24 cellular contexts compared by ENCODE assay signal in the genomic region with DNA sequence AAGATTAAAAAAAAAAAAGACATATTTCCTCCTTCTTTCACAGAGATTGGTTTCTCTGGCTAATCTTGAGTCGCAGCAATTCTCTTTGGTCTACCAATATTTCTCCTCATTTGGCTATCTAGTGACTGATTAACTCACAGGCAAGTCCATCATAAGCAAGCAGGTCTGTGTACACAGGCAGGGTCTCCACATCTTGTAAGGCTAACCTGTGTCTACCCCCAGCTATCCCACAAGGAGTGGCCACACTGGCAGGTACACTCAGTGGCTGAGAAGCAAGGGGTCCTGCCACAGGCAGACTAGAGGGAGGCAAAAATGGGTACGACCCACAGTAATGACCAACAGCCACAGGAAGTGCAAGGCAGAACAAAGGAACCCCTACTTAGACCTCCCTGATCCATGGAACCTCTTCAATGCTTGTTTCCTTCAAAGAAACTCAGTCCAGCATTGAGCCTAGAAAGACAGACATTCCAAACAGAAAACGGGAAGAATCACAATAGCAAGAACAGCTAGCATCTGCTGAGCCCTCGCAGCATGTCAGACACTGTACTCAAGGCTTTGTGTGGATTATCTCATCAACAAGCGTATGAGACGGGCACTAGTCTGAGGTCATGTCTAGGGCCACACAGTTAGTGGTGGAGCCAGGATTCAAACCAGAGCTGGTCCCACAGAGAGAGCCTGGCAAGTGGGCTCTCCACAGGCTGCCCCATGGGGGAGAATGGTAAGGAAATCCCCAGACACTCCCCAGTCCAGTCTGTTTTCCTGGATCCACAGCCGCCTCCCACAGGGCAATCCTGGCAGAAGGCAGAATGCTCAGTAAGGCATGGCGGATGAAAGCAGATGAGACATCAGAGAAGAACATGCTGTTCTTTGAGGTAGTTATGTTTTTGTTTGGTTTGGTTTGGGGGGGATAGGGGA. TPM values are rescaled to one million over a fixed set of nuclear protein-coding genes. Genes with fewer than 3 reads are reported as not detected.
DNase-seq lines count a peak whose midpoint lies in the region; ATAC-seq, FAIRE-seq and TF ChIP-seq lines count a peak whose summit lies in the region.
"Had no signal": no experiment of that assay in that cellular context is flagged by ENCODE, and none has a peak within 500 bp of the region (broad histone marks: within the 10 kb centered on the region; RNA-seq: fewer than 3 reads in every experiment).

No MANE protein-coding gene starts in this region.

- peaks cover 5 to 32% (median 19%) of the 10 kb centered on the region in 4 experiments for H3K4me1 ChIP-seq in H1 (replicated peaks in 1 of 4; ENCODE audit: control insufficient read depth in 3 of 4, insufficient read depth in 4 of 4, low read length in 3 of 4)
- peaks cover 45 to 59% of the 10 kb centered on the region in 2 donors for H3K4me1 ChIP-seq in neuronal stem cell (ENCODE audit: control insufficient read depth in 2 of 2, insufficient read depth in 1 of 2, low read depth in 1 of 2, low read length in 2 of 2)
- H3K4me1 ChIP-seq in tibial nerve, result peaks cover 0 to 95% (median 47%) of the 10 kb centered on the region in 4 donors
- H3K4me1 ChIP-seq in upper lobe of right lung, result peaks cover 12% of the 10 kb centered on the region

- H3K9ac ChIP-seq in H1 (replicated peaks in 1 of 4; ENCODE audit: extremely low read depth in 1 of 4, low read depth in 3 of 4, low read length in 3 of 4) (no peak overlapping the region), neuronal stem cell (ENCODE audit: low read depth, low read length, poor library complexity) (no peak overlapping the region)

- CTCF ChIA-PET in H1 (lab: Charles Lee; ENCODE audit: partially characterized antibody), result interaction anchor here (0.6 kb wide), 1 partner anchor 84 kb away, joined by 4 read pairs; no protein-coding TSS in a partner anchor

- FAIRE-seq in H1 (lab: Jason Lieb, UNC), result no peak
- FAIRE-seq: HTR-8/SVneo had no signal

- H2AFZ ChIP-seq in H1 (ENCODE audit: low read length), result no peak overlapping the region
- H2AFZ ChIP-seq in neuronal stem cell (ENCODE audit: low read length), result no peak overlapping the region

- H4K20me1 ChIP-seq in H1 (replicated peaks in 1 of 2; ENCODE audit: control insufficient read depth in 1 of 2, insufficient read depth in 2 of 2, low read length in 2 of 2), result peaks cover 0 to 6% of the 10 kb centered on the region in 2 experiments

- H3K79me2 ChIP-seq in H1 (ENCODE audit: control insufficient read depth in 1 of 2, insufficient read depth in 2 of 2, low read length in 2 of 2), result peaks cover 0 to 31% of the 10 kb centered on the region in 2 experiments; a peak in 2 of 4 replicates

- no peak for TF ChIP-seq RAD21 in H1 (IDR thresholded peaks at IDR 0.05 in 1 of 2, conservative IDR thresholded peaks at IDR 0.05 in 1 of 2; ENCODE audit: low read depth in 2 of 2, low read length in 2 of 2)

- no peak overlapping the region for H4K91ac ChIP-seq in H1 (replicated peaks; ENCODE audit: insufficient read length, low read length)
- no peak overlapping the region for H4K91ac ChIP-seq in neuronal stem cell (ENCODE audit: low read depth, low read length, poor library complexity)

- no peak overlapping the region for H2BK20ac ChIP-seq in H1 (ENCODE audit: low read length)

- H4K5ac ChIP-seq in H1 (ENCODE audit: insufficient read length, low read depth, low read length), result no peak overlapping the region

- H3K27me3 ChIP-seq in WERI-Rb-1 (ENCODE audit: insufficient read depth, low read depth, severe bottlenecking) (no peaks in the 10 kb centered on the region), H1 (replicated peaks in 1 of 4; ENCODE audit: control insufficient read depth in 3 of 4, extremely low read depth in 1 of 4, insufficient read depth in 3 of 4, low read length in 3 of 4) (no peaks in the 10 kb centered on the region), neuronal stem cell (ENCODE audit: control insufficient read depth in 3 of 3, insufficient read depth in 3 of 3, low read depth in 1 of 3, low read length in 3 of 3) (no peaks in the 10 kb centered on the region), tibial nerve (no peaks in the 10 kb centered on the region), upper lobe of right lung (no peaks in the 10 kb centered on the region)
- H3K27me3 ChIP-seq: colonic mucosa, upper lobe of left lung had no signal

- H3K27ac ChIP-seq in WERI-Rb-1, result peak overlapping the region; percentile 90
- no peak overlapping the region for H3K27ac ChIP-seq in H1 (ENCODE audit: low read depth, low read length)
- H3K27ac ChIP-seq in neuronal stem cell (replicated peaks; ENCODE audit: low read length), result no peak overlapping the region
- peak overlapping the region; percentile 69 to 88 (median 78) for H3K27ac ChIP-seq in tibial nerve
- no peak overlapping the region for H3K27ac ChIP-seq in upper lobe of right lung
- H3K27ac ChIP-seq: colonic mucosa, RWPE1 had no signal

- no peak overlapping the region for H2BK12ac ChIP-seq in H1 (ENCODE audit: low read depth, low read length)
- H2BK12ac ChIP-seq in neuronal stem cell (ENCODE audit: low read length), result peak overlapping the region; percentile 3

- H2BK15ac ChIP-seq in H1 (ENCODE audit: low read length) (peak overlapping the region; percentile 47; the same call in 1 of the 2 replicates), neuronal stem cell (ENCODE audit: low read length) (no peak overlapping the region)

- H3K56ac ChIP-seq in H1 (replicated peaks; ENCODE audit: insufficient read length, low read depth, low read length), result no peak overlapping the region

- no peak overlapping the region for H2BK120ac ChIP-seq in H1 (replicated peaks; ENCODE audit: low read depth, low read length)
- H2BK120ac ChIP-seq in neuronal stem cell (ENCODE audit: low read depth, low read length), result no peak overlapping the region

- H3K23ac ChIP-seq in H1 (ENCODE audit: insufficient read length), result no peak overlapping the region
- H3K23ac ChIP-seq in neuronal stem cell (ENCODE audit: low read depth, low read length, poor library complexity), result no peak overlapping the region

- peak overlapping the region; percentile 14; the same call in 1 of the 2 replicates for H2AK5ac ChIP-seq in H1 (ENCODE audit: low read depth, low read length)
- peak overlapping the region; percentile 1 for H2AK5ac ChIP-seq in neuronal stem cell (ENCODE audit: low read depth, low read length)

- intact Hi-C loops in upper lobe of right lung (cut with DNase I), result no loop called here

- H3K9me3 ChIP-seq in WERI-Rb-1 (ENCODE audit: severe bottlenecking) (no peaks in the 10 kb centered on the region), H1 (ENCODE audit: insufficient read depth in 2 of 2, low read depth in 1 of 2, low read length in 1 of 2) (no peaks in the 10 kb centered on the region), neuronal stem cell (replicated peaks in 1 of 2; ENCODE audit: control insufficient read depth in 2 of 2, insufficient read depth in 1 of 2, low read depth in 1 of 2, low read length in 2 of 2) (no peaks in the 10 kb centered on the region), tibial nerve (no peaks in the 10 kb centered on the region), upper lobe of right lung (no peaks in the 10 kb centered on the region)
- H3K9me3 ChIP-seq: colonic mucosa, HAP-1, upper lobe of left lung had no signal

- DNase-seq in WERI-Rb-1 (peak; percentile 74), H1 (ENCODE audit: low read depth in 1 of 2, low spot score in 2 of 2) (no peak), neuronal stem cell (ENCODE audit: low spot score) (no peak), tibial nerve (ENCODE audit: low spot score in 2 of 2) (no peak), upper lobe of right lung (no peak), mucosa of gallbladder (ENCODE audit: low spot score) (no peak), C1 segment of cervical spinal cord (lab: John Stamatoyannopoulos, UW) (no peak)
- DNase-seq: activated CD8-positive, alpha-beta T cell treated with anti-CD3 and anti-CD28 coated beads for 36 hours; activated naive CD4-positive, alpha-beta T cell treated with Interleukin-2 at 50 U/mL for 16 hours; activated T-cell treated with anti-CD3 and anti-CD28 coated beads, Interleukin-2, amount 50 U/mL, for 1 hour; amygdala; CD8-positive, alpha-beta memory T cell; colonic mucosa; DMS79; NCI-H2107; NCI-H510A treated with DMSO at 0.1 percent for 48 hours; occipital lobe; stimulated activated naive CD4-positive, alpha-beta T cell; upper lobe of left lung had no signal

- no peak for TF ChIP-seq CTCF in WERI-Rb-1 (IDR thresholded peaks at IDR 0.05; ENCODE audit: low read depth, low read length)
- no peak for TF ChIP-seq CTCF in H1 (IDR thresholded peaks at IDR 0.05; ENCODE audit: control extremely low read depth in 1 of 3, insufficient read depth in 1 of 3, low read depth in 1 of 3, low read length in 3 of 3)
- TF ChIP-seq CTCF in tibial nerve (IDR thresholded peaks at IDR 0.05), result no peak
- TF ChIP-seq CTCF in upper lobe of right lung (IDR thresholded peaks at IDR 0.05), result no peak

- POLR2A ChIA-PET in H1 (lab: Charles Lee; ENCODE audit: partially characterized antibody), result interaction anchor here (0.6 to 1.2 kb wide), 2 partner anchors 9 to 98 kb away, joined by 3 to 4 read pairs; partner anchors contain the start of gene RPS13

- H3K79me1 ChIP-seq in H1 (ENCODE audit: low read depth, low read length) (peaks cover 12% of the 10 kb centered on the region), neuronal stem cell (ENCODE audit: low read depth, low read length) (no peaks in the 10 kb centered on the region)

- H4K8ac ChIP-seq in H1 (ENCODE audit: extremely low read depth, insufficient read depth, low read length) (no peak overlapping the region), neuronal stem cell (ENCODE audit: low read depth, low read length) (no peak overlapping the region)

- H3K4me2 ChIP-seq in H1 (ENCODE audit: insufficient read depth in 1 of 2, low read depth in 2 of 2, low read length in 2 of 2), result no peak overlapping the region
- H3K4me2 ChIP-seq in neuronal stem cell (ENCODE audit: insufficient read depth, low read length, poor library complexity, severe bottlenecking), result no peak overlapping the region

- WGBS in H1 (ENCODE audit: extremely low coverage in 1 of 2, insufficient coverage in 1 of 2, insufficient read length in 1 of 2, insufficient replicate concordance in 2 of 2, low coverage in 1 of 2, low lambda C conversion rate in 2 of 2, missing lambda C conversion rate in 1 of 2), 2 experiments, result 91% methylated on average over 8 of the region's 8 CpGs; no CpG with 5 or more reads in 1 of the 2 experiments
- no CpG with 5 or more reads among the region's 8 CpGs for whole genome bisulfite sequencing in neuronal stem cell (ENCODE audit: extremely low coverage in 2 of 2, insufficient read length in 2 of 2, insufficient replicate concordance in 1 of 2), 2 donors
- 70 to 72% methylated on average over 8 of the region's 8 CpGs for WGBS in tibial nerve, 2 donors

- H3K18ac ChIP-seq in H1 (ENCODE audit: extremely low read depth, low read length) (no peak overlapping the region), neuronal stem cell (ENCODE audit: low read length) (peak overlapping the region; percentile 86)

- H3K4me3 ChIP-seq in WERI-Rb-1 (ENCODE audit: low read depth, low read length) (no peak overlapping the region), H1 (ENCODE audit: extremely low read depth in 1 of 4, insufficient read depth in 2 of 4, low read depth in 3 of 4, low read length in 4 of 4) (no peak overlapping the region), neuronal stem cell (ENCODE audit: low read length in 2 of 2) (no peak overlapping the region), tibial nerve (no peak overlapping the region), upper lobe of right lung (no peak overlapping the region)
- H3K4me3 ChIP-seq: colonic mucosa, HAP-1, upper lobe of left lung had no signal

- ATAC-seq in upper lobe of right lung, result no peak
- ATAC-seq: activated CD8-positive, alpha-beta T cell treated with anti-CD3 and anti-CD28 coated beads for 36 hours; sciatic nerve; SK-N-SH treated with all-trans-retinoic acid at 6 μM for 48 hours had no signal

- H3K36me3 ChIP-seq in WERI-Rb-1 (peaks cover 14% of the 10 kb centered on the region; the same call in 1 of the 2 replicates), H1 (ENCODE audit: control insufficient read depth in 2 of 4, insufficient read depth in 4 of 4, low read length in 3 of 4) (no peaks in the 10 kb centered on the region), neuronal stem cell (replicated peaks in 1 of 2; ENCODE audit: control insufficient read depth in 2 of 2, insufficient read depth in 2 of 2, low read length in 2 of 2) (no peaks in the 10 kb centered on the region), tibial nerve (no peaks in the 10 kb centered on the region), upper lobe of right lung (no peaks in the 10 kb centered on the region)
- H3K36me3 ChIP-seq: colonic mucosa, HAP-1, upper lobe of left lung had no signal

- H3K4ac ChIP-seq in H1 (replicated peaks; ENCODE audit: insufficient read length, low read depth, low read length) (no peak overlapping the region), neuronal stem cell (ENCODE audit: low read length) (no peak overlapping the region)

- H2BK5ac ChIP-seq in H1 (ENCODE audit: low read depth, low read length) (no peak overlapping the region), neuronal stem cell (ENCODE audit: low read length) (no peak overlapping the region)

- H3K23me2 ChIP-seq in H1 (ENCODE audit: low read depth, low read length), result no peaks in the 10 kb centered on the region

- TF ChIP-seq EP300 in H1 (IDR thresholded peaks at IDR 0.05; ENCODE audit: borderline replicate concordance in 1 of 2, low read depth in 2 of 2, low read length in 2 of 2), result no peak
- no peak for TF ChIP-seq EP300 in tibial nerve (IDR thresholded peaks at IDR 0.05)

- H3K14ac ChIP-seq in H1 (ENCODE audit: insufficient read length) (no peak overlapping the region), neuronal stem cell (ENCODE audit: low read length) (no peak overlapping the region)

- no peak for TF ChIP-seq POLR2A in H1 (IDR thresholded peaks at IDR 0.05; ENCODE audit: control extremely low read depth in 1 of 2, low read depth in 2 of 2, low read length in 2 of 2)
- TF ChIP-seq POLR2A in tibial nerve (IDR thresholded peaks at IDR 0.05), result no peak

RNA-seq across cellular contexts. Expression of gene PLEKHA7, which starts 34.2 kb away (rescaled TPM):
- 25.0 and 25.6 TPM in 2 replicates for total RNA-seq in H1 (2021; fragmentation: NEBNext Ultra II Directional; extraction: Animal tissue kit (Norgen Biotek cat#: 25700))
- polyA plus RNA-seq in H1 (2011; rRNA removed), result 11.4 and 13.6 TPM in 2 replicates
- 14.2 TPM for polyA plus RNA-seq in H1 (2011; cell fraction: cytosol; rRNA removed)
- polyA plus RNA-seq in H1 (2011; cell fraction: nucleus; rRNA removed), result 40.4 TPM
- polyA plus RNA-seq in H1 (2012, experiment 1 of 2), result 16.2 to 20.0 TPM (median 18.7 TPM) in 4 replicates
- polyA plus RNA-seq in H1 (2012, experiment 2 of 2), result 5.2 TPM
- polyA plus RNA-seq in H1 (2013, experiment 1 of 2), result 10.9 TPM
- polyA plus RNA-seq in H1 (2013, experiment 2 of 2), result 9.1 TPM
- polyA minus RNA-seq in H1 (2011; rRNA and poly(A)+ RNA removed), result 11.7 and 13.8 TPM in 2 replicates
- 11.4 TPM for polyA minus RNA-seq in H1 (2011; cell fraction: cytosol; rRNA and poly(A)+ RNA removed)
- 28.0 TPM for polyA minus RNA-seq in H1 (2011; cell fraction: nucleus; rRNA and poly(A)+ RNA removed)
- 15.2 TPM for polyA plus RNA-seq in neuronal stem cell (2013, experiment 1 of 2)
- 15.1 TPM for polyA plus RNA-seq in neuronal stem cell (2013, experiment 2 of 2)
- total RNA-seq in tibial nerve (10 to 100 TPM; 41.6 to 56.7 (median 50.1) TPM), upper lobe of right lung (43.6 TPM), mucosa of gallbladder (60.9 TPM)

Comparison
In these comparisons a context has a peak if more than half of its experiments do, and no peak if none do; other contexts are left out.
1. H3K27ac ChIP-seq: peak in WERI-Rb-1 (single experiment) and tibial nerve (4 of 4); none in H1 (single experiment), neuronal stem cell (single experiment) and upper lobe of right lung (single experiment).